14 cellular contexts compared by ENCODE assay signal in genomic region chr12:131002271-131002670, GRCh38. TPM values are rescaled to one million over a fixed set of nuclear protein-coding genes. Genes with fewer than 3 reads are reported as not detected.
DNase-seq lines count a peak whose midpoint lies in the region; ATAC-seq, FAIRE-seq and TF ChIP-seq lines count a peak whose summit lies in the region.
"Had no signal": no experiment of that assay in that cellular context is flagged by ENCODE, and none has a peak within 500 bp of the region (broad histone marks: within the 10 kb centered on the region; RNA-seq: fewer than 3 reads in every experiment).

No MANE protein-coding gene starts in this region.

- peak; percentile 86 for ATAC-seq in GM21825 (IDR thresholded peaks at IDR 0.05; ENCODE audit: unreplicated experiment)
- peak; percentile 85 for ATAC-seq in HG03565 (IDR thresholded peaks at IDR 0.05; ENCODE audit: unreplicated experiment)

- no peak for TF ChIP-seq CTCF in Peyer's patch (IDR thresholded peaks at IDR 0.05)

- H3K9me3 ChIP-seq in Peyer's patch: no peaks in the 10 kb centered on the region

- H3K4me3 ChIP-seq in Peyer's patch: no peak overlapping the region
- H3K4me3 ChIP-seq: smooth muscle cell had no signal

- H3K27me3 ChIP-seq in Peyer's patch: no peaks in the 10 kb centered on the region

- H3K27ac ChIP-seq in Peyer's patch: no peak overlapping the region

- TF ChIP-seq POLR2A in Peyer's patch (IDR thresholded peaks at IDR 0.05): no peak

- peak; percentile 29 for FAIRE-seq in GM18507 (lab: Jason Lieb, UNC)
- FAIRE-seq: frontal cortex had no signal

- no peaks in the 10 kb centered on the region for H3K36me3 ChIP-seq in Peyer's patch

- H3K4me1 ChIP-seq in Peyer's patch: no peaks in the 10 kb centered on the region

- DNase-seq in GM18507 (ENCODE audit: extremely low spot score, insufficient read length, low read depth) (no peak), myocyte (ENCODE audit: low read depth) (peak; percentile 5), Peyer's patch (no peak), nucleus accumbens (lab: John Stamatoyannopoulos, UW) (no peak), NCI-H2196 (lab: John Stamatoyannopoulos, UW; ENCODE audit: unreplicated experiment) (no peak)
- DNase-seq in stimulated activated CD4-positive, alpha-beta T cell treated with anti-CD3 and anti-CD28 coated beads, Interleukin-2, amount 100 ng/mL, for 24 hours: no peak
- DNase-seq: C1 segment of cervical spinal cord, Kasumi-1, NCI-H2081 treated with DMSO at 0.1 percent for 48 hours had no signal

RNA-seq across cellular contexts. Expression of gene ADGRD1, which starts 48.6 kb away (rescaled TPM):
- total RNA-seq in myocyte (0.05 and 0.32 TPM in 2 replicates), Peyer's patch (10 to 100 TPM in 3 of 4 donors, 1 to 10 TPM in 1; 7.0 to 42.9 (median 27.9) TPM)
- 0.19 TPM for polyA plus RNA-seq in myocyte (2012)
- total RNA-seq: RPMI7951, smooth muscle cell had no signal
